ENCODE assay signal across 1 cellular context in genomic region chr15:43440721-43441281, GRCh38.
A peak's percentile ranks its signal among the peaks of the same experiment; 100 is the strongest.
TF ChIP-seq lines count a peak whose summit lies in the region.

No MANE protein-coding gene starts in this region.

TF ChIP-seq in K562, 482 proteins besides CTCF, POLR2A, EP300 and RAD21 (continued from another document):
- TF ChIP-seq SUPT5H (IDR thresholded peaks at IDR 0.05) (no peak), ZNF239 (CRISPR knock-in tag; IDR thresholded peaks at IDR 0.05) (peak; percentile 31; the same call in 1 of the 2 replicates), THRAP3 (IDR thresholded peaks at IDR 0.05; ENCODE audit: borderline replicate concordance) (no peak), JUNB (CRISPR knock-in tag; conservative IDR thresholded peaks at IDR 0.05) (peak; percentile 75), PPARD (CRISPR knock-in tag; IDR thresholded peaks at IDR 0.05) (no peak), LEF1 (IDR thresholded peaks at IDR 0.05) (peak; percentile 40; the same call in 1 of the 2 replicates), FOXJ3 (CRISPR knock-in tag; IDR thresholded peaks at IDR 0.05) (no peak), ZNF24 (IDR thresholded peaks at IDR 0.05) (peak; percentile 46; the same call in 1 of the 2 replicates), ZNF707 (CRISPR knock-in tag; conservative IDR thresholded peaks at IDR 0.05) (no peak), RNF2 (IDR thresholded peaks at IDR 0.05) (no peak), XRCC3 (IDR thresholded peaks at IDR 0.05) (no peak), ZNF280A (IDR thresholded peaks at IDR 0.05; ENCODE audit: low read depth, partially characterized antibody) (no peak), KHSRP (IDR thresholded peaks at IDR 0.05) (no peak), AFF1 (IDR thresholded peaks at IDR 0.05; ENCODE audit: low read depth in 1 of 2, partially characterized antibody in 2 of 2) (peak; percentile 30), NFE2L1 (tag; IDR thresholded peaks at IDR 0.05; ENCODE audit: borderline replicate concordance, low read depth) (peak; percentile 91), SNIP1 (IDR thresholded peaks at IDR 0.05; ENCODE audit: low read depth) (no peak), SMARCA4 (IDR thresholded peaks at IDR 0.05) (peak; percentile 80), KLF6 (CRISPR knock-in tag; IDR thresholded peaks at IDR 0.05; ENCODE audit: borderline replicate concordance) (0 out of 2 replicates have a peak, but pooled peaks have one; percentile 13), RB1 (IDR thresholded peaks at IDR 0.05; ENCODE audit: low read depth) (peak; percentile 47; the same call in 1 of the 2 replicates), ZNF561 (CRISPR knock-in tag; conservative IDR thresholded peaks at IDR 0.05) (no peak), FOSL1 (tag; conservative IDR thresholded peaks at IDR 0.05) (peak; percentile 97), U2AF1 (optimal IDR thresholded peaks at IDR 0.05; ENCODE audit: low read depth, low read length) (no peak), CBFA2T2 (conservative IDR thresholded peaks at IDR 0.05) (no peak), ZNF184 (CRISPR knock-in tag; IDR thresholded peaks at IDR 0.05) (no peak), HDGF (IDR thresholded peaks at IDR 0.05) (peak; percentile 78; the same call in 1 of the 2 replicates), MAFF (IDR thresholded peaks at IDR 0.05; ENCODE audit: low read length) (peak; percentile 94), MTA3 (IDR thresholded peaks at IDR 0.05; ENCODE audit: borderline replicate concordance) (0 out of 2 replicates have a peak, but pooled peaks have one; percentile 48), FOXJ2 (tag; IDR thresholded peaks at IDR 0.05) (peak; percentile 73; the same call in 1 of the 2 replicates), JUN (IDR thresholded peaks at IDR 0.05; ENCODE audit: borderline replicate concordance, low read depth, low read length) (peak; percentile 95), JUN (CRISPR knock-in tag; IDR thresholded peaks at IDR 0.05; ENCODE audit: borderline replicate concordance) (peak; percentile 67; the same call in 1 of the 2 replicates), IRF1 (CRISPR knock-in tag; IDR thresholded peaks at IDR 0.05; ENCODE audit: borderline replicate concordance) (no peak), CC2D1A (IDR thresholded peaks at IDR 0.05) (peak; percentile 77), LCOR (CRISPR knock-in tag; IDR thresholded peaks at IDR 0.05) (peak; percentile 80), NR4A1 (CRISPR knock-in tag; IDR thresholded peaks at IDR 0.05) (no peak), NR4A1 (tag; IDR thresholded peaks at IDR 0.05) (no peak), MAFG (tag; conservative IDR thresholded peaks at IDR 0.05) (peak; percentile 98), CBFA2T3 (IDR thresholded peaks at IDR 0.05) (peak; percentile 22; the same call in 1 of the 2 replicates), ARID1B (IDR thresholded peaks at IDR 0.05) (peak; percentile 78), HMGXB4 (CRISPR knock-in tag; IDR thresholded peaks at IDR 0.05) (no peak), ESRRA (IDR thresholded peaks at IDR 0.05; ENCODE audit: borderline replicate concordance, low read depth) (peak; percentile 63; the same call in 1 of the 2 replicates)
TF ChIP-seq in K562: peak in this region for 82.
